Comparison of ENCODE assay signal across 8 cellular contexts in genomic region chr7:129225206-129225930, GRCh38. TPM values are rescaled to one million over a fixed set of nuclear protein-coding genes. Genes with fewer than 3 reads are reported as not detected.
DNase-seq lines count a peak whose midpoint lies in the region; ATAC-seq and TF ChIP-seq lines count a peak whose summit lies in the region.

No MANE protein-coding gene starts in this region.

- no peak overlapping the region for H2AK5ac ChIP-seq in neuronal stem cell (ENCODE audit: low read depth, low read length)

- H2AFZ ChIP-seq in neuronal stem cell (ENCODE audit: low read length): peak overlapping the region; percentile 81

- no peak overlapping the region for H4K91ac ChIP-seq in neuronal stem cell (ENCODE audit: low read depth, low read length, poor library complexity)

- no peaks in the 10 kb centered on the region for H3K27me3 ChIP-seq in neuronal stem cell (ENCODE audit: control insufficient read depth in 3 of 3, insufficient read depth in 3 of 3, low read depth in 1 of 3, low read length in 3 of 3)

- DNase-seq in CD14-positive monocyte (ENCODE audit: low spot score) (peak; percentile 65), foreskin fibroblast (peak; percentile 25 to 70), neuronal stem cell (ENCODE audit: low spot score) (peak; percentile 61)
- peak; percentile 43 for DNase-seq in activated effector memory CD4-positive, alpha-beta T cell treated with Interleukin-2 at 50 U/mL for 16 hours

- peak overlapping the region; percentile 94 to 99 for H3K4me3 Mint-ChIP-seq in CD14-positive monocyte

- no peak overlapping the region for H3K4ac ChIP-seq in neuronal stem cell (ENCODE audit: low read length)

- H3K4me1 Mint-ChIP-seq in CD14-positive monocyte: peaks cover 34% of the 10 kb centered on the region

- H3K79me1 ChIP-seq in neuronal stem cell (ENCODE audit: low read depth, low read length): no peaks in the 10 kb centered on the region

- no peak overlapping the region for H2BK120ac ChIP-seq in neuronal stem cell (ENCODE audit: low read depth, low read length)

- H3K4me3 ChIP-seq in foreskin fibroblast (ENCODE audit: low read depth in 1 of 2, low read length in 2 of 2) (peak overlapping the region; percentile 72 to 82), neuronal stem cell (ENCODE audit: low read length in 2 of 2) (peak overlapping the region; percentile 57 to 98)

- H3K9me3 ChIP-seq in neuronal stem cell (replicated peaks in 1 of 2; ENCODE audit: control insufficient read depth in 2 of 2, insufficient read depth in 1 of 2, low read depth in 1 of 2, low read length in 2 of 2): no peaks in the 10 kb centered on the region

- no CpG with 5 or more reads among the region's 60 CpGs for WGBS in neuronal stem cell (ENCODE audit: extremely low coverage in 2 of 2, insufficient read length in 2 of 2, insufficient replicate concordance in 1 of 2), 2 donors

- H3K27me3 Mint-ChIP-seq in CD14-positive monocyte (ENCODE audit: low read depth in 3 of 3): peaks cover 0 to 1% (median 0%) of the 10 kb centered on the region in 3 donors

- no peak for TF ChIP-seq CTCF in CD14-positive monocyte (IDR thresholded peaks at IDR 0.05)
- TF ChIP-seq CTCF in foreskin fibroblast (IDR thresholded peaks at IDR 0.05; ENCODE audit: low read depth, low read length): no peak

- peak overlapping the region; percentile 63 for H3K4me2 ChIP-seq in neuronal stem cell (ENCODE audit: insufficient read depth, low read length, poor library complexity, severe bottlenecking)

- H3K9me3 Mint-ChIP-seq in CD14-positive monocyte: no peaks in the 10 kb centered on the region

- H3K36me3 ChIP-seq in neuronal stem cell (replicated peaks in 1 of 2; ENCODE audit: control insufficient read depth in 2 of 2, insufficient read depth in 2 of 2, low read length in 2 of 2): peaks cover 0 to 5% of the 10 kb centered on the region in 2 donors

- peak overlapping the region; percentile 94 for H3K9ac ChIP-seq in neuronal stem cell (ENCODE audit: low read depth, low read length, poor library complexity)

- H3K14ac ChIP-seq in neuronal stem cell (ENCODE audit: low read length): no peak overlapping the region

- H3K36me3 Mint-ChIP-seq in CD14-positive monocyte: peaks cover 0 to 6% of the 10 kb centered on the region in 2 donors

- H3K23ac ChIP-seq in neuronal stem cell (ENCODE audit: low read depth, low read length, poor library complexity): peak overlapping the region; percentile 95

- peaks cover 0 to 9% of the 10 kb centered on the region in 2 donors for H3K4me1 ChIP-seq in neuronal stem cell (ENCODE audit: control insufficient read depth in 2 of 2, insufficient read depth in 1 of 2, low read depth in 1 of 2, low read length in 2 of 2)

- H2BK12ac ChIP-seq in neuronal stem cell (ENCODE audit: low read length): no peak overlapping the region

- H3K27ac Mint-ChIP-seq in CD14-positive monocyte: peak overlapping the region in 6 of 7 donors; percentile 45 to 100 (median 88)

- peak; percentile 44 for ATAC-seq in GM19438 (IDR thresholded peaks at IDR 0.05; ENCODE audit: low read depth, unreplicated experiment)
- ATAC-seq in HG03520 (IDR thresholded peaks at IDR 0.05; ENCODE audit: unreplicated experiment): peak; percentile 16

- H4K8ac ChIP-seq in neuronal stem cell (ENCODE audit: low read depth, low read length): no peak overlapping the region

- H3K18ac ChIP-seq in neuronal stem cell (ENCODE audit: low read length): peak overlapping the region; percentile 96

- H3K27ac ChIP-seq in neuronal stem cell (replicated peaks; ENCODE audit: low read length) (peak overlapping the region; percentile 89), temporal lobe (ENCODE audit: low read depth, low read length) (peak overlapping the region; percentile 95)

- peak overlapping the region; percentile 42 for H2BK15ac ChIP-seq in neuronal stem cell (ENCODE audit: low read length)

- intact Hi-C loops in CD14-positive monocyte (cut with micrococcal nuclease): no loop called here

- no peak overlapping the region for H2BK5ac ChIP-seq in neuronal stem cell (ENCODE audit: low read length)

TF ChIP-seq in PFSK-1, 5 proteins besides CTCF, POLR2A, EP300 and RAD21:
- TF ChIP-seq SIN3A (IDR thresholded peaks at IDR 0.05; ENCODE audit: borderline replicate concordance, insufficient read depth, low read length) (peak; percentile 58; the same call in 1 of the 2 replicates), REST (IDR thresholded peaks at IDR 0.05; ENCODE audit: insufficient read depth in 1 of 2, low read depth in 2 of 2, low read length in 2 of 2) (no peak), FOXP2 (optimal IDR thresholded peaks at IDR 0.05; ENCODE audit: borderline replicate concordance, extremely low read depth, extremely low read length, insufficient read depth) (no peak), POLR2AphosphoS5 (IDR thresholded peaks at IDR 0.05; ENCODE audit: low read depth, low read length) (no peak), TAF1 (IDR thresholded peaks at IDR 0.05; ENCODE audit: borderline replicate concordance, insufficient read depth, low read length) (no peak)

RNA-seq across cellular contexts. Expression of gene AHCYL2, which starts 0.5 kb away (rescaled TPM):
- polyA plus RNA-seq in CD14-positive monocyte: 10 to 100 TPM; 10.7 to 12.1 TPM
- polyA plus RNA-seq in PFSK-1 (2012; ENCODE audit: insufficient read length, low read depth): 3.3 TPM
- 21.6 TPM for polyA plus RNA-seq in neuronal stem cell (2013, experiment 1 of 2)
- polyA plus RNA-seq in neuronal stem cell (2013, experiment 2 of 2): 21.4 TPM
- 23.8 TPM for total RNA-seq in temporal lobe

RNA-seq across cellular contexts. Expression of gene SMO, which starts 36.9 kb away (rescaled TPM):
- polyA plus RNA-seq in CD14-positive monocyte: not detected
- polyA plus RNA-seq in PFSK-1 (2012; ENCODE audit: insufficient read length, low read depth): 1.9 TPM
- polyA plus RNA-seq in neuronal stem cell (2013, experiment 1 of 2): 63.1 TPM
- polyA plus RNA-seq in neuronal stem cell (2013, experiment 2 of 2): 62.7 TPM
- 7.4 TPM for total RNA-seq in temporal lobe

Comparison
In these comparisons a context has a peak if more than half of its experiments do, and no peak if none do; other contexts are left out.
1. Peak in every context shown above with its lines: DNase-seq, ATAC-seq, H3K4me3 ChIP-seq and H3K27ac ChIP-seq.